ENCODE assay signal across 8 cellular contexts in the genomic region with DNA sequence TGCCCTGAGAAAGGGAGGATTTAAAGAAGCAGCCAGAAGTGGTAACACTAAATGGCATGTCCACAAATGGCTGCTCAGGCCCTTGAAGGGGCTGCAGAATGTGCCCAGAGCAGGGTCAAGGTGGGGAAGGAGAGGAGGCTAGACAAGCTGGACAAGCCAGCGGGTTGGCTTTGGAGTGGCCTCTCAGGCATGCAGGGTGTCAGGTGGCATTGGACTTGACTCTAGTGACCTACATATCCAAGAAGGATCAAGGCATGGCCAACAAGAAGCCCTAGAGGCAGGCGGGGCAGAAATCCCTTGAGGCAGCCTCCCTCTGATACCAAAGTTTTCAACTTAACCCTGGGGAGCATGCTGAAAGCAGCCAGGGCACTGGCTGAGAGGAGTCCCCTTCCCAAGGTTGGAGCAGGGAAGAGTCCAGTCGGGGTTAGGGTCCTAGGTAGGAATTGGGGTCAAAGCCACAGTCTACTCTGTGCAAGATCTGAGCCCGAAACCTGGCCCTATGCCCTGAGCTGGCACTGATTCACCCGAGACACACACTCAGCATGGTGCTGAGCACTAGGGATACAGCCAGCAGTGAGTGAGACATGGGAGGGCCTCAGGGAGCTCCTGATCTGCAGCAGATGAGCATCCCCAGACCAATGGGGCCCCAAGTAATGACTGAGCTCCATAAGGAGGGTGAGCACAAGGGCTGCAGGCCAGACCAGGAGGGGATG.
"Had no signal": no experiment of that assay in that cellular context is flagged by ENCODE, and none has a peak within 500 bp of the region (broad histone marks: within the 10 kb centered on the region; RNA-seq: fewer than 3 reads in every experiment).

No MANE protein-coding gene starts in this region.

- ATAC-seq: GM23338, K562 had no signal

- H3K9me3 Mint-ChIP-seq: GM23338, H9 had no signal

- H2AFZ ChIP-seq: GM23338 had no signal

- DNase-seq: H9, HCEC 1CT, IMR-90 had no signal

- H3K4me1 Mint-ChIP-seq: GM23338 had no signal

- FAIRE-seq: H1, H54, HTR-8/SVneo, K562 had no signal

- H3K4me2 ChIP-seq: GM23338 had no signal

- H3K27ac Mint-ChIP-seq: GM23338 had no signal

- H3K4me3 ChIP-seq: GM23338, K562 had no signal

- H3K4me3 Mint-ChIP-seq: GM23338, H9 had no signal
